In the genomic region with DNA sequence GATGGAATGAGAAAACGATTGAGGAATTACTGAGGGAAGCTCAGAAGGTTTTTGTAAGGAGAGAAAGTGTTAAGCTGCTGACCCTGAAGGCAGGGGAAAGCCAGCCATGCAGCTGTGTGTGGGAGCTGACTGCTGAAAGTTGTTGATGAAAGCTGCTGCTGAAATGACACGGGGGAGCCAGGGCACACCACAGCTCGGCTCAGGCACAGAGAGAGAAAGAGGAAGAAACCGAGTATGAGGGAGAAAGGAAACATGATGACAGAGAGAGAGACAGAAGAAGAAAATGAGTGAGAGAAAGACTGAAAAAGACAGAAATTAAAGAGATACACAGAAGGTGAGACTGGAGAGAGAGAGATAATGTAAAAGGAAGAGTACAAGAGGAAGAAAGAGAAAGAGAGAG, we compare ENCODE assay signal across 12 cellular contexts.
A peak's percentile ranks its signal among the peaks of the same experiment; 100 is the strongest.
DNase-seq lines count a peak whose midpoint lies in the region; ATAC-seq and TF ChIP-seq lines count a peak whose summit lies in the region.
"Had no signal": no experiment of that assay in that cellular context is flagged by ENCODE, and none has a peak within 500 bp of the region (broad histone marks: within the 10 kb centered on the region; RNA-seq: fewer than 3 reads in every experiment).

No MANE protein-coding gene starts in this region.

- H3K4me1 ChIP-seq in heart left ventricle = peaks cover 0 to 54% (median 25%) of the 10 kb centered on the region in 12 donors
- H3K4me1 ChIP-seq in stomach smooth muscle (ENCODE audit: control insufficient read depth, insufficient read depth, low read length) = peaks cover 19% of the 10 kb centered on the region

- intact Hi-C loops in heart left ventricle (cut with DNase I) = no loop called here

- peaks cover 0 to 3% of the 10 kb centered on the region in 2 donors for H3K9me3 Mint-ChIP-seq in effector memory CD8-positive, alpha-beta T cell
- H3K9me3 Mint-ChIP-seq: activated T-cell treated with anti-CD3 and anti-CD28 coated beads, Interleukin-2, amount 50 U/mL, for 4 hours had no signal

- H3K9ac ChIP-seq in stomach smooth muscle (ENCODE audit: low read length in 2 of 2) = peak overlapping the region in 1 of 2 donors; percentile 9

- H3K27me3 Mint-ChIP-seq in effector memory CD8-positive, alpha-beta T cell = no peaks in the 10 kb centered on the region
- H3K27me3 Mint-ChIP-seq: natural killer cell treated with Interleukin-12 subunit alpha and Interleukin-12 subunit beta and Interleukin-15 and Interleukin-18, amount 100 ng/mL, for 72 hours had no signal

- peak; percentile 27 to 69 (median 57) for DNase-seq in heart left ventricle
- no peak for DNase-seq in effector memory CD8-positive, alpha-beta T cell
- no peak for DNase-seq in activated CD8-positive, alpha-beta memory T cell treated with anti-CD3 and anti-CD28 coated beads for 24 hours
- DNase-seq: activated T-cell treated with anti-CD3 and anti-CD28 coated beads, Interleukin-2, amount 50 U/mL, for 4 hours; brain microvascular endothelial cell; Calu3 had no signal

- H3K36me3 ChIP-seq in heart left ventricle = peaks cover 0 to under 1% (median 0%) of the 10 kb centered on the region in 9 donors
- H3K36me3 ChIP-seq in stomach smooth muscle (ENCODE audit: control insufficient read depth in 2 of 2, insufficient read depth in 2 of 2, low read length in 2 of 2) = no peaks in the 10 kb centered on the region
- H3K36me3 ChIP-seq: brain microvascular endothelial cell had no signal

- no peak for TF ChIP-seq POLR2A in heart left ventricle (IDR thresholded peaks at IDR 0.05)

- peak overlapping the region; percentile 25 to 69 (median 56) for H3K27ac ChIP-seq in heart left ventricle
- peak overlapping the region; percentile 53 for H3K27ac ChIP-seq in stomach smooth muscle (ENCODE audit: low read length)
- H3K27ac ChIP-seq: brain microvascular endothelial cell, epithelial cell of prostate had no signal

- no peak overlapping the region for H3K4me3 Mint-ChIP-seq in effector memory CD8-positive, alpha-beta T cell
- H3K4me3 Mint-ChIP-seq: activated T-cell treated with anti-CD3 and anti-CD28 coated beads, Interleukin-2, amount 50 U/mL, for 4 hours; natural killer cell treated with Interleukin-12 subunit alpha and Interleukin-12 subunit beta and Interleukin-15 and Interleukin-18, amount 100 ng/mL, for 72 hours had no signal

- TF ChIP-seq CTCF in heart left ventricle (IDR thresholded peaks at IDR 0.05) = no peak

- H3K36me3 Mint-ChIP-seq in effector memory CD8-positive, alpha-beta T cell (ENCODE audit: insufficient read depth) = no peaks in the 10 kb centered on the region
- H3K36me3 Mint-ChIP-seq: natural killer cell treated with Interleukin-12 subunit alpha and Interleukin-12 subunit beta and Interleukin-15 and Interleukin-18, amount 100 ng/mL, for 72 hours had no signal

- H3K27me3 ChIP-seq in heart left ventricle = no peaks in the 10 kb centered on the region
- no peaks in the 10 kb centered on the region for H3K27me3 ChIP-seq in stomach smooth muscle (ENCODE audit: control insufficient read depth in 1 of 2, insufficient read depth in 2 of 2, low read length in 2 of 2)
- H3K27me3 ChIP-seq: brain microvascular endothelial cell had no signal

- H3K4me1 Mint-ChIP-seq in effector memory CD8-positive, alpha-beta T cell (ENCODE audit: low read depth in 2 of 2) = no peaks in the 10 kb centered on the region

- no peak overlapping the region for H3K27ac Mint-ChIP-seq in effector memory CD8-positive, alpha-beta T cell
- H3K27ac Mint-ChIP-seq: natural killer cell treated with Interleukin-12 subunit alpha and Interleukin-12 subunit beta and Interleukin-15 and Interleukin-18, amount 100 ng/mL, for 72 hours had no signal

- ATAC-seq in GM21723 (IDR thresholded peaks at IDR 0.05; ENCODE audit: unreplicated experiment) = peak; percentile 59
- peak; percentile 54 for ATAC-seq in HG03460 (IDR thresholded peaks at IDR 0.05; ENCODE audit: unreplicated experiment)
- ATAC-seq in heart left ventricle = peak; percentile 44 to 68 (median 57)
- no peak for ATAC-seq in HG02840 (IDR thresholded peaks at IDR 0.05; ENCODE audit: low FRiP score, unreplicated experiment)
- ATAC-seq in effector memory CD8-positive, alpha-beta T cell (replicated peaks) = no peak
- ATAC-seq: activated T-cell treated with anti-CD3 and anti-CD28 coated beads, Interleukin-2, amount 50 U/mL, for 4 hours; natural killer cell treated with Interleukin-12 subunit alpha and Interleukin-12 subunit beta and Interleukin-15 and Interleukin-18, amount 100 ng/mL, for 72 hours had no signal

- H3K4me3 ChIP-seq in heart left ventricle (no peak overlapping the region), stomach smooth muscle (ENCODE audit: low read length in 2 of 2) (no peak overlapping the region)

- 4 to 5% (median 4%) methylated on average over 4 of the region's 4 CpGs for WGBS in heart left ventricle, 4 donors

- H3K9me3 ChIP-seq in heart left ventricle = no peaks in the 10 kb centered on the region
- H3K9me3 ChIP-seq in stomach smooth muscle (ENCODE audit: control insufficient read depth in 2 of 2, low read length in 2 of 2) = no peaks in the 10 kb centered on the region

Comparison
In these comparisons a context has a peak if more than half of its experiments do, and no peak if none do; other contexts are left out.
1. ATAC-seq: peak in GM21723 (single experiment), HG03460 (single experiment) and heart left ventricle (4 of 4); none in HG02840 (single experiment) and effector memory CD8-positive, alpha-beta T cell (single experiment).
2. DNase-seq: peak in heart left ventricle (5 of 5); none in effector memory CD8-positive, alpha-beta T cell (0 of 3) and activated CD8-positive, alpha-beta memory T cell treated with anti-CD3 and anti-CD28 coated beads for 24 hours (single experiment).